In the genomic region with DNA sequence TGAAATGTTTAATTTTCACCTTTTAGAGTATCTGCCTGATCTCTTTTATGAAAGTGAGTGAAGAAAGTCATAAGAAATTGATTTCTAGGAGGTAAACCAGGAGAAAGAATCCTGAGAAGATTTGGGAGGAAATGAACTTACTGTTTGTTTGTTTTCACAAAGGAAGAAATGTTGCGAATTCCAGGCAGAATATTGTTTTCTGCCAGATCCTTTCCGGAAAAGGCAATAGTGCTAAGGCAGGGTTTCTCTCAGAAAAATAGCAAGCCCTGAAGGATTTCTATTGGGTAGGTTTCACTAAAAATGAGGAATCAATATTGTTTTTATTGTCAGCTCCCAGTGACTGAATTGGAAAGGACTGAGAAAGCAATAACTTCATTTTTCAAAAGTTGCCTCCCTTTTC, we compare ENCODE assay signal across 20 cellular contexts.
DNase-seq lines count a peak whose midpoint lies in the region; ATAC-seq and TF ChIP-seq lines count a peak whose summit lies in the region.
"Had no signal": no experiment of that assay in that cellular context is flagged by ENCODE, and none has a peak within 500 bp of the region (broad histone marks: within the 10 kb centered on the region; RNA-seq: fewer than 3 reads in every experiment).

No MANE protein-coding gene starts in this region.

- H3K27me3 ChIP-seq in ascending aorta, result no peaks in the 10 kb centered on the region
- H3K27me3 ChIP-seq in esophagus squamous epithelium, result no peaks in the 10 kb centered on the region
- no peaks in the 10 kb centered on the region for H3K27me3 ChIP-seq in ovary
- no peaks in the 10 kb centered on the region for H3K27me3 ChIP-seq in tibial nerve
- H3K27me3 ChIP-seq: body of pancreas had no signal

- TF ChIP-seq EP300 in ovary (IDR thresholded peaks at IDR 0.05) (peak; percentile 13), tibial nerve (IDR thresholded peaks at IDR 0.05) (peak in 1 of 2 donors; percentile 83)

- no peak overlapping the region for H3K4me3 ChIP-seq in ascending aorta
- no peak overlapping the region for H3K4me3 ChIP-seq in esophagus squamous epithelium
- no peak overlapping the region for H3K4me3 ChIP-seq in ovary
- no peak overlapping the region for H3K4me3 ChIP-seq in tibial nerve
- H3K4me3 ChIP-seq: body of pancreas, K562, psoas muscle had no signal

- H3K27ac ChIP-seq in ascending aorta, result peak overlapping the region; percentile 46 to 72
- H3K27ac ChIP-seq in esophagus squamous epithelium, result peak overlapping the region in 3 of 4 donors; percentile 36 to 78 (median 73)
- no peak overlapping the region for H3K27ac ChIP-seq in ovary
- peak overlapping the region; percentile 20 to 88 (median 66) for H3K27ac ChIP-seq in tibial nerve
- H3K27ac ChIP-seq: psoas muscle had no signal

- no peaks in the 10 kb centered on the region for H3K36me3 ChIP-seq in ascending aorta
- no peaks in the 10 kb centered on the region for H3K36me3 ChIP-seq in esophagus squamous epithelium
- H3K36me3 ChIP-seq in ovary, result no peaks in the 10 kb centered on the region
- H3K36me3 ChIP-seq in tibial nerve, result no peaks in the 10 kb centered on the region

- TF ChIP-seq CTCF in ascending aorta (IDR thresholded peaks at IDR 0.05) (no peak), esophagus squamous epithelium (IDR thresholded peaks at IDR 0.05) (no peak), ovary (IDR thresholded peaks at IDR 0.05) (no peak), tibial nerve (IDR thresholded peaks at IDR 0.05) (no peak)

- ATAC-seq in GM21717 (IDR thresholded peaks at IDR 0.05; ENCODE audit: unreplicated experiment), result no peak
- ATAC-seq: activated CD4-positive, alpha-beta T cell treated with anti-CD3 and anti-CD28 coated beads for 36 hours; activated naive CD4-positive, alpha-beta T cell treated with anti-CD3 and anti-CD28 coated beads, Interleukin-2, amount 50 U/mL, for 72 hours; activated T-cell treated with anti-CD3 and anti-CD28 coated beads, Interleukin-2, amount 50 U/mL, for 72 hours; body of pancreas; K562; left colon; psoas muscle had no signal

- no peak for TF ChIP-seq POLR2A in esophagus squamous epithelium (IDR thresholded peaks at IDR 0.05)
- TF ChIP-seq POLR2A in ovary (IDR thresholded peaks at IDR 0.05), result no peak
- TF ChIP-seq POLR2A in tibial nerve (IDR thresholded peaks at IDR 0.05), result no peak

- intact Hi-C loops in ascending aorta (cut with DNase I), result no loop called here
- intact Hi-C loops in esophagus squamous epithelium (cut with DNase I), result no loop called here
- intact Hi-C loops in ovary (cut with DNase I), result loop anchor here in 1 of 4 donors (10.0 kb wide), 1 partner anchor 164 kb away; no protein-coding TSS in a partner anchor

- H3K9me3 ChIP-seq in ascending aorta, result no peaks in the 10 kb centered on the region
- no peaks in the 10 kb centered on the region for H3K9me3 ChIP-seq in esophagus squamous epithelium
- no peaks in the 10 kb centered on the region for H3K9me3 ChIP-seq in ovary
- no peaks in the 10 kb centered on the region for H3K9me3 ChIP-seq in tibial nerve
- H3K9me3 ChIP-seq: body of pancreas, psoas muscle had no signal

- WGBS in esophagus squamous epithelium, 2 donors, result 48 to 58% methylated on average over 2 of the region's 2 CpGs
- 5 to 11% (median 11%) methylated on average over 2 of the region's 2 CpGs for WGBS in ovary, 3 donors
- WGBS in tibial nerve, 2 donors, result 23 to 30% methylated on average over 2 of the region's 2 CpGs

- DNase-seq in ascending aorta (ENCODE audit: low spot score in 2 of 2) (no peak), esophagus squamous epithelium (lab: John Stamatoyannopoulos, UW) (no peak), ovary (no peak), tibial nerve (ENCODE audit: low spot score in 2 of 2) (no peak), superior temporal gyrus (ENCODE audit: extremely low spot score) (no peak), NCI-H2107 (lab: John Stamatoyannopoulos, UW) (no peak)
- DNase-seq: activated CD4-positive, alpha-beta T cell treated with anti-CD3 and anti-CD28 coated beads for 36 hours; activated T-cell treated with anti-CD3 and anti-CD28 coated beads, Interleukin-2, amount 50 U/mL, for 72 hours; body of pancreas; CD4-positive, alpha-beta memory T cell; GOT3; left colon; NCI-H1436 treated with DMSO at 0.1 percent for 48 hours; NCI-H2171 treated with DMSO at 0.1 percent for 48 hours; NCI-H526 treated with DMSO at 0.1 percent for 48 hours; psoas muscle; stimulated activated CD4-positive, alpha-beta T cell treated with anti-CD3 and anti-CD28 coated beads, Interleukin-4, amount 100 ng/mL, for 4 hours had no signal

- H3K4me1 ChIP-seq in ascending aorta (peaks cover 3 to 34% of the 10 kb centered on the region in 2 donors), esophagus squamous epithelium (peaks cover 0 to 52% (median 5%) of the 10 kb centered on the region in 3 donors), ovary (ENCODE audit: insufficient read depth) (peaks cover 2% of the 10 kb centered on the region), tibial nerve (peaks cover 0 to 44% (median 18%) of the 10 kb centered on the region in 4 donors)

Comparison
In these comparisons a context has a peak if more than half of its experiments do, and no peak if none do; other contexts are left out.
1. H3K27ac ChIP-seq: peak in ascending aorta (2 of 2), esophagus squamous epithelium (3 of 4) and tibial nerve (4 of 4); none in ovary (0 of 2).